ENCODE assay signal across 16 cellular contexts in the genomic region with DNA sequence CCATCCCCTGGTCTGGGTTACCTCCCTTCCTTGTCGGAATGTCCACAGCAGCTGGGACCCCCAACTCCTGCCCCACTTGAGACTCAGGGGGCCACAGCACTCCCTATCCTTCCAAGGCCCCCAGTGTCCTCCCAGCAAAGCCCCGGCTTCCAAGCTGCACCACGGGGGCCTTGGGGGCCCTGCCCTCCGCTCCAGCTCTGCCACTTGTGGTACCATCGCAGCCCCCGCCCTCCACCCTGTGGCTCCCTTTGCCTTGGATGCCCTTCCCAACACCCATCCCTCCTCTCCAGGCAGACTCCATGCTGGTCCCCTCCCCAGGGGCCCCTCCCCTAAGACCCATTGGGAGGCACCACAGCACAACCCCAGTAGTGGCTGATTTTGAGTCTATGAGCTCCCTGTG. TPM values are rescaled to one million over a fixed set of nuclear protein-coding genes. Genes with fewer than 3 reads are reported as not detected.
"Had no signal": no experiment of that assay in that cellular context is flagged by ENCODE, and none has a peak within 500 bp of the region (broad histone marks: within the 10 kb centered on the region; RNA-seq: fewer than 3 reads in every experiment).

No MANE protein-coding gene starts in this region.

- DNase-seq: activated CD4-positive, alpha-beta T cell treated with anti-CD3 and anti-CD28 coated beads for 1 hour; activated CD8-positive, alpha-beta memory T cell treated with anti-CD3 and anti-CD28 coated beads, Interleukin-2, amount 50 U/mL, for 48 hours; activated T-cell treated with anti-CD3 and anti-CD28 coated beads, Interleukin-2, amount 50 U/mL, for 72 hours; aorta; left ventricle myocardium superior; naive thymus-derived CD8-positive, alpha-beta T cell; stimulated activated CD4-positive, alpha-beta T cell treated with anti-CD3 and anti-CD28 coated beads, Interleukin-15, amount 100 ng/mL, for 24 hours; stimulated activated CD4-positive, alpha-beta T cell treated with anti-CD3 and anti-CD28 coated beads, Interleukin-4, amount 100 ng/mL, for 1 hour; stimulated activated naive CD4-positive, alpha-beta T cell treated with Interleukin-2 at 50 U/mL for 16 hours had no signal

- H3K4me3 Mint-ChIP-seq: activated T-cell treated with anti-CD3 and anti-CD28 coated beads, Interleukin-2, amount 50 U/mL, for 72 hours; memory B cell had no signal

- ATAC-seq: activated T-cell treated with anti-CD3 and anti-CD28 coated beads, Interleukin-2, amount 50 U/mL, for 72 hours; esophagus mucosa; left ventricle myocardium superior; naive thymus-derived CD8-positive, alpha-beta T cell had no signal

- H3K27me3 Mint-ChIP-seq: progenitor cell of endocrine pancreas had no signal

- H3K9me3 Mint-ChIP-seq: activated T-cell treated with anti-CD3 and anti-CD28 coated beads, Interleukin-2, amount 50 U/mL, for 72 hours; memory B cell; naive thymus-derived CD8-positive, alpha-beta T cell had no signal

- H3K27ac ChIP-seq: right atrium auricular region, skin epidermis, suprapubic skin, VCaP had no signal

- H3K36me3 Mint-ChIP-seq: memory B cell; naive thymus-derived CD8-positive, alpha-beta T cell had no signal

- H3K27ac Mint-ChIP-seq: activated T-cell treated with anti-CD3 and anti-CD28 coated beads, Interleukin-2, amount 50 U/mL, for 72 hours; memory B cell; progenitor cell of endocrine pancreas had no signal

RNA-seq across cellular contexts. Expression of gene FADS2, which starts 53.0 kb away (rescaled TPM):
- total RNA-seq: naive thymus-derived CD8-positive, alpha-beta T cell had no signal
